ENCODE assay signal across 8 cellular contexts in the genomic region with DNA sequence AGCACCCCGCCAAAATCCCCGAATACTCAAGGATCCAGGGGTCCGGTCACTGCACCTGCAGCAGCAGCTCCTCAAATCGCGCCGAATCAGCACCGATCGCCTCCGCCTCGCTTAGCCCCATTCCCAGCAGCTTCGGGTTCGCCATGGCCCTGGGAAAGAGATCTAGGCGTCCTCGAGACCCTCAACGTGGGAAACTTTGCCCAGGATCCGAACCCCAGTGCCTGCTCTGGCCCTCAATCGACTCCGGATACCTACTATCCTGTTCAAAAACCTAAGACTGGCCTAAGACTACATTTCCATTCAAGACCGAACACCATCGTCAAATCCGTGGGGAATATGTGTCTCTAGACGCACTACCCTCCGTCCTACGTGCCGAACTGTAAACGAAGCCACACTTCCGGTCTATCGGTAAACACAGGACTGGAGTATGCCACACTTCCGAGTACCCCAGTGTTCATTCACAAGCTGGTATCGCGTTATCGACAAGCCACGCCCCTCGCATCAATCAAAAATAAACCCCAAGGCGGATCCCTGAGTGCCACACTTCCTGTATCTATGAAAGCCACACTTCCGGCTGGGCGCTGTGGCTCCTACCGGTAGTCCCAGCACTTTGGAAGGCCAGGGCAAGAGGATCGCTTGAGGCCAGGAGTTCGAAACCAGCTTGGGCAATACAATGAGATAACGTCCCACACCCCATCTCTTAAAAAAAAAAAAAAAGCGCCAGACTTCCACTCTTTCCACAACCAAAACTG. TPM values are rescaled to one million over a fixed set of nuclear protein-coding genes. Genes with fewer than 3 reads are reported as not detected.
DNase-seq lines count a peak whose midpoint lies in the region; ATAC-seq, FAIRE-seq and TF ChIP-seq lines count a peak whose summit lies in the region.

A gene (minus strand): TSS at position 385 of the 752 bp plus-strand sequence. CDS start 240 bp downstream, at position 145.

- H3K36me3 ChIP-seq in right atrium auricular region, result peaks cover 5% of the 10 kb centered on the region
- peaks cover 0 to 29% of the 10 kb centered on the region in 2 donors for H3K36me3 ChIP-seq in psoas muscle (ENCODE audit: insufficient read depth in 1 of 2, low read depth in 1 of 2)

- no peaks in the 10 kb centered on the region for H3K27me3 ChIP-seq in right atrium auricular region
- H3K27me3 ChIP-seq in psoas muscle (ENCODE audit: insufficient read depth in 3 of 3, low read length in 2 of 3), result no peaks in the 10 kb centered on the region

- in situ Hi-C loops in GM13976 (cut with MboI; ENCODE audit: low sequenced_read_pairs, unreplicated experiment), result no loop called here

- H3K4me3 ChIP-seq in right atrium auricular region (peak within 1 kb of the TSS; percentile 65 to 82), psoas muscle (peak within 1 kb of the TSS; percentile 93)

- peak within 1 kb of the TSS; percentile 99 for H3K4me3 Mint-ChIP-seq in T-helper 17 cell

- H3K27me3 Mint-ChIP-seq in T-helper 17 cell, result no peaks in the 10 kb centered on the region

- DNase-seq in GM13976 (ENCODE audit: low spot score) (peak; percentile 91), NCI-H1694 treated with DMSO at 0.1 percent for 48 hours (lab: John Stamatoyannopoulos, UW) (peak; percentile 99), T-helper 17 cell (peak; percentile 75 to 87 (median 83)), anterior cingulate cortex (lab: John Stamatoyannopoulos, UW) (peak; percentile 32 to 99 (median 94)), right atrium auricular region (ENCODE audit: low spot score) (peak; percentile 99), psoas muscle (peak; percentile 97 to 98), urothelium cell line (ENCODE audit: low spot score) (peak; percentile 91)

- H3K27ac ChIP-seq in right atrium auricular region (peak within 1 kb of the TSS; percentile 89 to 95), psoas muscle (peak within 1 kb of the TSS; percentile 94)

- 1% methylated on average over 42 of the region's 42 CpGs for WGBS in psoas muscle, 3 donors

- H3K36me3 Mint-ChIP-seq in T-helper 17 cell (ENCODE audit: low read depth), result peaks cover 4% of the 10 kb centered on the region

- peaks cover 42% of the 10 kb centered on the region for H3K4me1 Mint-ChIP-seq in T-helper 17 cell

- H3K27ac Mint-ChIP-seq in T-helper 17 cell, result peak within 1 kb of the TSS; percentile 99

- intact Hi-C loops in psoas muscle (cut with DNase I), result loop anchor here in 1 of 2 donors (5.0 kb wide), 1 partner anchor 191 kb away; a partner anchor contains a TSS

- ATAC-seq in HG02884 (IDR thresholded peaks at IDR 0.05; ENCODE audit: unreplicated experiment) (peak; percentile 49), T-helper 17 cell (peak; percentile 62), psoas muscle (peak; percentile 83 to 87 (median 85))

- TF ChIP-seq CTCF in GM13976 (IDR thresholded peaks at IDR 0.05; ENCODE audit: borderline replicate concordance, control extremely low read depth, extremely low read depth, insufficient read depth, missing control alignments) (no peak), right atrium auricular region (IDR thresholded peaks at IDR 0.05) (peak in 1 of 2 donors; percentile 47), psoas muscle (IDR thresholded peaks at IDR 0.05) (no peak)

- H3K9me3 ChIP-seq in T-helper 17 cell (ENCODE audit: control insufficient read depth, low read length, poor library complexity, severe bottlenecking), result no peaks in the 10 kb centered on the region
- H3K9me3 ChIP-seq in right atrium auricular region, result no peaks in the 10 kb centered on the region
- H3K9me3 ChIP-seq in psoas muscle, result no peaks in the 10 kb centered on the region

- FAIRE-seq in urothelium cell line (lab: Jason Lieb, UNC), result peak; percentile 66

- H3K4me1 ChIP-seq in right atrium auricular region (peaks cover 0 to 27% of the 10 kb centered on the region in 2 donors), psoas muscle (peaks cover 18% of the 10 kb centered on the region)

RNA-seq across cellular contexts. Expression of the gene that starts here (rescaled TPM):
- 100 to 1,000 TPM; 147 to 150 TPM for total RNA-seq in T-helper 17 cell
- 10 to 100 TPM; 55.8 to 61.5 TPM for total RNA-seq in right atrium auricular region
- total RNA-seq in psoas muscle, result 10 to 100 TPM; 37.2 to 60.1 (median 43.1) TPM
- polyA plus RNA-seq in psoas muscle, result 10 to 100 TPM; 46.4 to 69.8 (median 52.2) TPM

Comparison
In these comparisons a context has a peak if more than half of its experiments do, and no peak if none do; other contexts are left out.
1. Peak in every context shown above with its lines: DNase-seq, ATAC-seq, H3K4me3 ChIP-seq and H3K27ac ChIP-seq.